In the genomic region with DNA sequence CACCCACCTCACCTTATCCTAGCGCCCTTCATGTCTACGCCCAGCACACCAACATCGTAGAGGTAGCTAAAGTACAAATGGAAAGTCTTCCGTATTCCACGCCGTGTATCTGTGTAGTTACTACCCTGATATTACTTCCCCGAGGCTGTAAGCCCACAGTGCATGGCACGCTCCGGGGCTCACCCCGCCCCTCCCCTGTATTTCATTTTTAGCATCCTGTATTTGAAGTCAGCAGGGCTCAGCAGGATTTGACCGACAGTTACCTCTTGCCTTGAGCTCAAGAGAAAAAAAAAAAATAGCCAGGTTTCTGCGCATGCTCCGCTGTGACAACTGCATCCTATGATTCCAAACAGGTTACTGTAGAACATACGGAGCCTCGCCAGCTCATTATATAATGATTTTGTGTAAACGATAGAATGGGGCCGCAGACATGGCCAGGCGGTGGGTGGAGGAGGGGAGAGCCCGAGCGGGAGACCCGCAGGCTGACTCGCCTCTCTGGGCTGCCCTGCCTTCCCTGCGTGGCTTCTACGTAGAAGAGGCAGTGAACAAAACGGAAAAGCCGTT, we compare ENCODE assay signal across 8 cellular contexts. TPM values are rescaled to one million over a fixed set of nuclear protein-coding genes. Genes with fewer than 3 reads are reported as not detected.
DNase-seq lines count a peak whose midpoint lies in the region; ATAC-seq and TF ChIP-seq lines count a peak whose summit lies in the region.

No MANE protein-coding gene starts in this region.

- TF ChIP-seq EP300 in suprapubic skin (IDR thresholded peaks at IDR 0.05): no peak

- H3K4me1 ChIP-seq in esophagus squamous epithelium: peaks cover 21 to 51% (median 30%) of the 10 kb centered on the region in 3 donors
- peaks cover 10% of the 10 kb centered on the region for H3K4me1 ChIP-seq in mucosa of stomach (ENCODE audit: control insufficient read depth, insufficient read depth, low read length)
- H3K4me1 ChIP-seq in suprapubic skin: peaks cover 37% of the 10 kb centered on the region

- H3K4me3 ChIP-seq in esophagus squamous epithelium (peak overlapping the region; percentile 35 to 81 (median 62)), mucosa of stomach (ENCODE audit: low read length) (peak overlapping the region; percentile 18), suprapubic skin (peak overlapping the region; percentile 67)

- H3K27ac ChIP-seq in esophagus squamous epithelium: peak overlapping the region; percentile 61 to 86 (median 78)
- H3K27ac ChIP-seq in suprapubic skin: peak overlapping the region; percentile 79

- H3K9ac ChIP-seq in mucosa of stomach (ENCODE audit: low read length): peak overlapping the region; percentile 77

- DNase-seq in DMS53 (lab: John Stamatoyannopoulos, UW) (peak; percentile 87), NCI-H748 treated with DMSO at 0.1 percent for 48 hours (lab: John Stamatoyannopoulos, UW) (peak; percentile 79), activated T-helper 1 cell treated with Interleukin-2 at 50 U/mL for 16 hours (ENCODE audit: low read depth) (peak; percentile 54), esophagus squamous epithelium (lab: John Stamatoyannopoulos, UW) (peak; percentile 34), suprapubic skin (ENCODE audit: low spot score in 2 of 2) (peak; percentile 77 to 81), EL (no peak)

- H3K36me3 ChIP-seq in esophagus squamous epithelium (no peaks in the 10 kb centered on the region), mucosa of stomach (ENCODE audit: control insufficient read depth, insufficient read depth, low read length) (no peaks in the 10 kb centered on the region), suprapubic skin (no peaks in the 10 kb centered on the region)

- H3K27me3 ChIP-seq in esophagus squamous epithelium (peaks cover 0 to 83% (median 0%) of the 10 kb centered on the region in 4 donors), mucosa of stomach (ENCODE audit: control insufficient read depth, insufficient read depth, low read length) (peaks cover 5% of the 10 kb centered on the region), suprapubic skin (no peaks in the 10 kb centered on the region)

- 0 to 2% methylated on average over 26 of the region's 26 CpGs for WGBS in esophagus squamous epithelium, 2 donors
- WGBS in suprapubic skin: 3% methylated on average over 26 of the region's 26 CpGs

- H3K9me3 ChIP-seq in esophagus squamous epithelium (no peaks in the 10 kb centered on the region), mucosa of stomach (ENCODE audit: control insufficient read depth, low read length) (no peaks in the 10 kb centered on the region), suprapubic skin (no peaks in the 10 kb centered on the region)

- TF ChIP-seq POLR2A in esophagus squamous epithelium (IDR thresholded peaks at IDR 0.05): peak in 1 of 4 donors; percentile 53
- TF ChIP-seq POLR2A in suprapubic skin (IDR thresholded peaks at IDR 0.05): peak in 1 of 2 donors; percentile 17

- peak; percentile 40 for ATAC-seq in HG02973 (IDR thresholded peaks at IDR 0.05; ENCODE audit: unreplicated experiment)

- intact Hi-C loops in esophagus squamous epithelium (cut with DNase I): no loop called here

- no peak for TF ChIP-seq CTCF in esophagus squamous epithelium (IDR thresholded peaks at IDR 0.05)
- TF ChIP-seq CTCF in suprapubic skin (IDR thresholded peaks at IDR 0.05): no peak

RNA-seq across cellular contexts. Expression of gene ABCG1, which starts 1.3 kb away (rescaled TPM):
- total RNA-seq in esophagus squamous epithelium (10 to 100 TPM in 1 of 4 donors, 1 to 10 TPM in 3; 2.6 to 10.9 (median 3.7) TPM), suprapubic skin (10 to 100 TPM; 32.0 to 54.0 (median 35.2) TPM)
